ENCODE assay signal across 8 cellular contexts in genomic region chr3:194136519-194137313, GRCh38. TPM values are rescaled to one million over a fixed set of nuclear protein-coding genes. Genes with fewer than 3 reads are reported as not detected.
DNase-seq lines count a peak whose midpoint lies in the region; ATAC-seq, FAIRE-seq and TF ChIP-seq lines count a peak whose summit lies in the region.

No MANE protein-coding gene starts in this region.

- H3K36me3 Mint-ChIP-seq in stimulated activated memory B cell treated with anti-CD40 and anti-IgM and Interleukin-4, amounts not matched to agents 10 μg/mL and 1 μg/mL and 100 μg/mL, for 72 hours, result no peaks in the 10 kb centered on the region

- H3K36me3 ChIP-seq in SU-DHL-6 (ENCODE audit: low read length), result peaks cover 8% of the 10 kb centered on the region; the same call in 1 of the 2 replicates

- H3K79me2 ChIP-seq in SU-DHL-6 (ENCODE audit: insufficient read depth, low read length), result 0 out of 2 replicates have a peak, but pooled peaks cover 5% of the 10 kb centered on the region

- peaks cover 10% of the 10 kb centered on the region for H3K27me3 Mint-ChIP-seq in stimulated activated memory B cell treated with anti-CD40 and anti-IgM and Interleukin-4, amounts not matched to agents 10 μg/mL and 1 μg/mL and 100 μg/mL, for 72 hours

- peak overlapping the region; percentile 88 for H3K4me3 Mint-ChIP-seq in stimulated activated memory B cell treated with anti-CD40 and anti-IgM and Interleukin-4, amounts not matched to agents 10 μg/mL and 1 μg/mL and 100 μg/mL, for 72 hours

- H2AFZ ChIP-seq in SU-DHL-6 (ENCODE audit: low read depth, low read length, severe bottlenecking), result peak overlapping the region; percentile 54

- peaks cover 66% of the 10 kb centered on the region for H3F3A ChIP-seq in SU-DHL-6 (ENCODE audit: insufficient read depth)

- H3K4me2 ChIP-seq in SU-DHL-6 (ENCODE audit: low read depth, low read length, poor library complexity, severe bottlenecking), result peak overlapping the region; percentile 90

- H4K20me1 ChIP-seq in SU-DHL-6 (ENCODE audit: low read depth, low read length), result no peaks in the 10 kb centered on the region

- H3K9me3 ChIP-seq in SU-DHL-6 (ENCODE audit: insufficient read depth, low read length), result no peaks in the 10 kb centered on the region

- DNase-seq in AG08395 (ENCODE audit: low spot score) (peak; percentile 42), H54 (ENCODE audit: insufficient read length, low spot score) (peak; percentile 57), cerebellar cortex (ENCODE audit: low spot score) (peak; percentile 22), left colon (peak; percentile 66 to 73), SIG-M5 treated with dmso at 0.1 percent for 504 hours (lab: John Stamatoyannopoulos, UW; ENCODE audit: unreplicated experiment) (no peak)

- H3K9me3 Mint-ChIP-seq in stimulated activated memory B cell treated with anti-CD40 and anti-IgM and Interleukin-4, amounts not matched to agents 10 μg/mL and 1 μg/mL and 100 μg/mL, for 72 hours, result no peaks in the 10 kb centered on the region

- peak overlapping the region; percentile 57 for H3K4me3 ChIP-seq in SU-DHL-6 (ENCODE audit: insufficient read depth, low read length, poor library complexity, severe bottlenecking)

- no peaks in the 10 kb centered on the region for H3K27me3 ChIP-seq in SU-DHL-6 (ENCODE audit: low read length)

- intact Hi-C loops in left colon (cut with DNase I, micrococcal nuclease), result loop anchor here (5.0 to 10.0 kb wide), 4 partner anchors 131 to 354 kb away; no protein-coding TSS in a partner anchor

- FAIRE-seq in H54 (lab: Jason Lieb, UNC), result no peak

- peak overlapping the region; percentile 81 for H3K27ac Mint-ChIP-seq in stimulated activated memory B cell treated with anti-CD40 and anti-IgM and Interleukin-4, amounts not matched to agents 10 μg/mL and 1 μg/mL and 100 μg/mL, for 72 hours

- ATAC-seq in left colon (peak; percentile 0), GM21526 (IDR thresholded peaks at IDR 0.05; ENCODE audit: low FRiP score, unreplicated experiment) (no peak)
- no peak for ATAC-seq in stimulated activated memory B cell treated with anti-CD40 and anti-IgM and Interleukin-4, amounts not matched to agents 10 μg/mL and 1 μg/mL and 100 μg/mL, for 72 hours

- H3K27ac ChIP-seq in SU-DHL-6 (ENCODE audit: low read depth, low read length), result peak overlapping the region; percentile 78

- no peak for TF ChIP-seq POLR2A in H54 (IDR thresholded peaks at IDR 0.05; ENCODE audit: low read depth, low read length)

- H3K9ac ChIP-seq in SU-DHL-6 (ENCODE audit: low read length), result peak overlapping the region; percentile 77

- TF ChIP-seq CTCF in SU-DHL-6 (IDR thresholded peaks at IDR 0.05; ENCODE audit: insufficient read depth, low read length, poor library complexity, severe bottlenecking), result no peak

- H3K4me1 Mint-ChIP-seq in stimulated activated memory B cell treated with anti-CD40 and anti-IgM and Interleukin-4, amounts not matched to agents 10 μg/mL and 1 μg/mL and 100 μg/mL, for 72 hours, result peaks cover 63% of the 10 kb centered on the region

- no peaks in the 10 kb centered on the region for H3K9me2 ChIP-seq in SU-DHL-6 (replicated peaks; ENCODE audit: insufficient read depth, low read length)

RNA-seq across cellular contexts. Expression of gene HES1, which starts 0.8 kb away (rescaled TPM):
- total RNA-seq in left colon, result 100 to 1,000 TPM in 1 of 2 donors, 10 to 100 TPM in 1; 98.7 to 147 TPM
